ENCODE assay signal across 8 cellular contexts in the genomic region with DNA sequence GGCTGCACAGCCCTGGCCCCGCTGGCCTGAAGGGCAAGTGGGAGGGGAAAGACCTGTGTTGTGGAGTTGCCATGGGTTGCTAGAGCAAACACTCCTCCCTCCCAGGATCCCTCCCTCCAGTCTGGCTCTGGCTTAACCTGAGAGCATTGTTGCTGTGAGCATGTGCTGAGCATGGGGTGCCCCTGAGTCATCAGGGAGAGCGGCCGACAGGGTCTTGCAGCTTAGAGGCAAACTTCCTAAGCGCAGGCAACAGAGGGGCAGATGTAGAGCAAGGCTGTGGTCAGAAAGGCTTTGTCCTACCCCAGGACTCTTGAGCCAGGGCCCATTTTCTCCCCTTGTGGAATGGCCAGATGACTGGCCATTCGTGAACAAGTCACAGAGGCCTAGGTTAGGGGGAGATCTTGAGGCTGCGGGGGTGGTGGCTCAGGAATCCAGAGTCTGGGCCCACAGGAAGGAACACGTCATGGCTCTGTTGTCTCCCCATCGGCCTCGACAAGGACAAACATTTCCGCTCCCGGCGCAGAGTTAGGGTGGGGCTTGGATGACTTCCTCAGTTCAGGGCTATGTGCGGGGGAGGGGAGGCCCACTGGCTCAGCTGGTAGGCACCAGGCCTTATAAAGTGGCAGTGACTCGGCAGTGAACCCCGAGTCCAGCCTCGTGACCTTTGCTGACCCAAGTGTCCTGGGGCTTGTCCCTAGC. TPM values are rescaled to one million over a fixed set of nuclear protein-coding genes. Genes with fewer than 3 reads are reported as not detected.
DNase-seq lines count a peak whose midpoint lies in the region; ATAC-seq and TF ChIP-seq lines count a peak whose summit lies in the region.

No MANE protein-coding gene starts in this region.

- H3K4me1 ChIP-seq in body of pancreas, result peaks cover 64% of the 10 kb centered on the region

- no peak for TF ChIP-seq CTCF in body of pancreas (IDR thresholded peaks at IDR 0.05)

- ATAC-seq in GM21360 (IDR thresholded peaks at IDR 0.05; ENCODE audit: unreplicated experiment) (peak; percentile 31), body of pancreas (peak; percentile 91), sciatic nerve (peak; percentile 89), HG03139 (IDR thresholded peaks at IDR 0.05; ENCODE audit: unreplicated experiment) (no peak)

- peaks cover 36% of the 10 kb centered on the region for H3K36me3 ChIP-seq in KOPT-K1 (ENCODE audit: insufficient read depth, low read length)
- H3K36me3 ChIP-seq in body of pancreas (replicated peaks in 1 of 2; ENCODE audit: insufficient read depth in 1 of 2, low read depth in 2 of 2), result no peaks in the 10 kb centered on the region

- no peak overlapping the region for H3K4me3 ChIP-seq in body of pancreas

- no peaks in the 10 kb centered on the region for H3K27me3 ChIP-seq in body of pancreas

- H3K9me3 ChIP-seq in KOPT-K1 (ENCODE audit: insufficient read depth, low read length, poor library complexity, severe bottlenecking), result no peaks in the 10 kb centered on the region
- H3K9me3 ChIP-seq in body of pancreas, result no peaks in the 10 kb centered on the region

- 0 to 7% methylated on average over 5 to 16 of the region's 16 CpGs for WGBS in body of pancreas, 2 donors

- intact Hi-C loops in body of pancreas (cut with DNase I) (no loop called here), sciatic nerve (cut with DNase I) (no loop called here)

- DNase-seq in AML-193 (lab: John Stamatoyannopoulos, UW) (peak; percentile 85 to 89), UCSD-AML1 (lab: John Stamatoyannopoulos, UW; ENCODE audit: unreplicated experiment) (peak; percentile 96), body of pancreas (peak; percentile 95 to 98 (median 97)), iPS DF 19.7 (ENCODE audit: low read depth, low spot score) (peak; percentile 93), sciatic nerve (ENCODE audit: low spot score) (peak; percentile 98)

- peak in 2 of 3 donors; percentile 57 to 63 for TF ChIP-seq POLR2A in body of pancreas (IDR thresholded peaks at IDR 0.05)

- H3K27ac ChIP-seq in KOPT-K1 (ENCODE audit: low read depth, low read length, poor library complexity, severe bottlenecking) (peak overlapping the region; percentile 99), body of pancreas (peak overlapping the region; percentile 91 to 99 (median 98))

RNA-seq across cellular contexts. Expression of a gene that starts 0.4 kb away (rescaled TPM):
- total RNA-seq in body of pancreas (1 to 10 TPM in 1 of 2 donors, not detected in 1; 2.9 TPM), sciatic nerve (0.49 TPM)

RNA-seq across cellular contexts. Expression of a gene that starts 0.8 kb away (rescaled TPM):
- 1 to 10 TPM; 5.7 to 9.9 TPM for total RNA-seq in body of pancreas
- total RNA-seq in sciatic nerve, result 35.0 TPM

RNA-seq across cellular contexts. Expression of a gene that starts 7.3 kb away (rescaled TPM):
- total RNA-seq in body of pancreas (10 to 100 TPM; 20.8 to 29.7 TPM), sciatic nerve (26.1 TPM)

RNA-seq across cellular contexts. Expression of a gene that starts 19.5 kb away (rescaled TPM):
- total RNA-seq in body of pancreas (under 1 TPM in 1 of 2 donors, not detected in 1; 0.26 TPM), sciatic nerve (0.36 TPM)

RNA-seq across cellular contexts. Expression of a gene that starts 32.2 kb away (rescaled TPM):
- total RNA-seq in body of pancreas, result 1,000 to 10,000 TPM; 1,064 to 1,413 TPM
- total RNA-seq in sciatic nerve, result 1,483 TPM
